In the genomic region with DNA sequence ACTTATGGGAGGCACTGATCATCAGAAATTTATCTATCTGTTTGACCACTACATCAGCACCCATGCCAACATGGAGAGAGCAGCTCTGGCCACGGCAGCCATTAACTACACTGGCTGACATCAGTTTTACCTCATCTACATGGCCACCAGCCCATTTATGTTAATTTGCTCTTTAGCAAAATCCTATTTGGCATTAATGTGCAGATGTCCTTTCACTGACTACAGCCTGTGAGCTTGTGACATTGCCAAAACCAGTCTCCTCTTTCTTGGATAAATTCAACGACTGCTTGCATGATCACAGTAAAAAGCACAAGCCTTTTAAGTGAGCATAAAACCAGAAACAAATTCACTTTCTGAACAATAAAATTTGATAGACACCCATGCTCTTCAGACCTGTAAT, we compare ENCODE assay signal across 23 cellular contexts. TPM values are rescaled to one million over a fixed set of nuclear protein-coding genes. Genes with fewer than 3 reads are reported as not detected.
"Had no signal": no experiment of that assay in that cellular context is flagged by ENCODE, and none has a peak within 500 bp of the region (broad histone marks: within the 10 kb centered on the region; RNA-seq: fewer than 3 reads in every experiment).

No MANE protein-coding gene starts in this region.

- H3K9me3 ChIP-seq: esophagus muscularis mucosa, neutrophil, right atrium auricular region, sigmoid colon had no signal

- H3K4me3 ChIP-seq: dorsolateral prefrontal cortex, esophagus muscularis mucosa, right atrium auricular region, sigmoid colon, skin epidermis had no signal

- H3K9me3 Mint-ChIP-seq: naive B cell, nephron, type B pancreatic cell had no signal

- DNase-seq: cortex of kidney; dorsolateral prefrontal cortex; effector CD8-positive, alpha-beta T cell; foreskin keratinocyte; head of caudate nucleus; hippocampal formation; left colon; left ventricle myocardium superior; mesendoderm; naive B cell; posterior cingulate gyrus; sigmoid colon; stimulated activated CD4-positive, alpha-beta T cell treated with anti-CD3 and anti-CD28 coated beads, Interleukin-2, amount 100 ng/mL, for 24 hours; stimulated activated naive CD4-positive, alpha-beta T cell treated with Interleukin-2 at 50 U/mL for 16 hours had no signal

- H3K27ac Mint-ChIP-seq: nephron, type B pancreatic cell had no signal

- H3K27ac ChIP-seq: dorsolateral prefrontal cortex, esophagus muscularis mucosa, foreskin keratinocyte, neutrophil, right atrium auricular region, sigmoid colon, skin epidermis had no signal

- H3K27me3 ChIP-seq: dorsolateral prefrontal cortex, esophagus muscularis mucosa, foreskin keratinocyte, neutrophil, right atrium auricular region, sigmoid colon had no signal

- ATAC-seq: foreskin keratinocyte, left colon, left ventricle myocardium superior had no signal

- H3K27me3 Mint-ChIP-seq: naive B cell, type B pancreatic cell had no signal

- H3K4me3 Mint-ChIP-seq: naive B cell, nephron, type B pancreatic cell had no signal

- H3K4me1 ChIP-seq: esophagus muscularis mucosa, foreskin keratinocyte, right atrium auricular region, sigmoid colon had no signal

RNA-seq across cellular contexts. Expression of gene NR1I2, which starts 47.5 kb away (rescaled TPM):
- total RNA-seq: foreskin keratinocyte, lung microvascular endothelial cell, osteocyte, pulmonary artery endothelial cell had no signal
